19 cellular contexts compared by ENCODE assay signal in genomic region chr22:24190159-24190540, GRCh38. TPM values are rescaled to one million over a fixed set of nuclear protein-coding genes. Genes with fewer than 3 reads are reported as not detected.
DNase-seq lines count a peak whose midpoint lies in the region; ATAC-seq and TF ChIP-seq lines count a peak whose summit lies in the region.
"Had no signal": no experiment of that assay in that cellular context is flagged by ENCODE, and none has a peak within 500 bp of the region (broad histone marks: within the 10 kb centered on the region; RNA-seq: fewer than 3 reads in every experiment).

No MANE protein-coding gene starts in this region.

- no peak overlapping the region for H3K27ac Mint-ChIP-seq in T-cell
- H3K27ac Mint-ChIP-seq: activated CD8-positive, alpha-beta memory T cell treated with anti-CD3 and anti-CD28 coated beads, Interleukin-2, amount 10 ng/mL, durations not matched to agents 7 days and 5 days; effector memory CD8-positive, alpha-beta T cell; mesothelial cell of epicardium; stimulated activated naive CD8-positive, alpha-beta T cell treated with anti-CD3 and anti-CD28 coated beads, Interleukin-15, Interleukin-2, amounts not matched to agents 100 ng/mL and 50 ng/mL, for 24 hours had no signal

- no peaks in the 10 kb centered on the region for H3K36me3 Mint-ChIP-seq in T-cell
- H3K36me3 Mint-ChIP-seq: activated CD8-positive, alpha-beta memory T cell treated with anti-CD3 and anti-CD28 coated beads, Interleukin-2, amount 10 ng/mL, durations not matched to agents 7 days and 5 days; mesothelial cell of epicardium; neural progenitor cell had no signal

- H3K23ac ChIP-seq in trophoblast cell (ENCODE audit: low read length) = no peak overlapping the region

- H2BK5ac ChIP-seq in trophoblast cell (ENCODE audit: low read depth, low read length, poor library complexity) = peak overlapping the region; percentile 58

- H3K14ac ChIP-seq in trophoblast cell (ENCODE audit: low read length) = peak overlapping the region; percentile 82

- H2AFZ ChIP-seq in PC-9 = no peak overlapping the region
- no peak overlapping the region for H2AFZ ChIP-seq in trophoblast cell (ENCODE audit: insufficient read depth, low read length, poor library complexity)

- CTCF ChIA-PET in PC-9 (lab: Charles Lee) (interaction anchor here (1.1 to 1.5 kb wide), 2 partner anchors 9 to 57 kb away, joined by 3 to 11 read pairs; partner anchors contain the start of gene SUSD2), T-cell (lab: Charles Lee) (interaction anchor here in 1 of 2 donors (1.2 kb wide), 1 partner anchor 41 kb away, joined by 3 read pairs; no protein-coding TSS in a partner anchor)

- intact Hi-C loops in PC-9 (cut with micrococcal nuclease; ENCODE audit: unreplicated experiment) = no loop called here
- intact Hi-C loops in heart right ventricle (cut with DNase I) = loop anchor here in 3 of 10 donors (1.0 to 5.0 kb wide), 2 partner anchors 57 kb away; partner anchors contain the start of gene GGT5 (in 2 of the 3)
- intact Hi-C loops in aorta (cut with DNase I) = loop anchor here in 1 of 2 donors (2.0 kb wide), 1 partner anchor 57 kb away; no protein-coding TSS in a partner anchor

- 87 to 88% methylated on average over 14 of the region's 14 CpGs for WGBS in heart right ventricle, 2 donors
- whole genome bisulfite sequencing in trophoblast cell (ENCODE audit: extremely low coverage, insufficient coverage, insufficient read length) = no CpG with 5 or more reads among the region's 14 CpGs
- 87 to 89% methylated on average over 14 of the region's 14 CpGs for WGBS in aorta, 2 donors

- H2BK12ac ChIP-seq in trophoblast cell (ENCODE audit: low read length) = peak overlapping the region; percentile 91

- H3K79me2 ChIP-seq in PC-9 (ENCODE audit: low read depth) (no peaks in the 10 kb centered on the region), trophoblast cell (ENCODE audit: control insufficient read depth, insufficient read depth, low read length, poor library complexity) (no peaks in the 10 kb centered on the region)

- no peaks in the 10 kb centered on the region for H3F3A ChIP-seq in PC-9 (ENCODE audit: insufficient read depth, low read depth)

- H3K4me3 ChIP-seq in PC-9 = no peak overlapping the region
- no peak overlapping the region for H3K4me3 ChIP-seq in heart right ventricle
- no peak overlapping the region for H3K4me3 ChIP-seq in trophoblast cell (ENCODE audit: low read depth, low read length)
- no peak overlapping the region for H3K4me3 ChIP-seq in aorta (ENCODE audit: low read length in 2 of 2)
- H3K4me3 ChIP-seq: neural progenitor cell had no signal

- H3K9ac ChIP-seq in trophoblast cell (ENCODE audit: low read length) = no peak overlapping the region
- H3K9ac ChIP-seq: neural progenitor cell had no signal

- H3K4me1 ChIP-seq in PC-9 (replicated peaks; ENCODE audit: insufficient read depth) (peaks cover 16% of the 10 kb centered on the region), heart right ventricle (peaks cover 0 to 17% (median 12%) of the 10 kb centered on the region in 9 donors), trophoblast cell (ENCODE audit: control insufficient read depth in 1 of 2, insufficient read depth in 2 of 2, low read length in 2 of 2) (peaks cover 16 to 20% of the 10 kb centered on the region in 2 experiments), aorta (ENCODE audit: control insufficient read depth in 1 of 2, insufficient read depth in 2 of 2, low read length in 2 of 2) (no peaks in the 10 kb centered on the region)
- H3K4me1 ChIP-seq: neural progenitor cell had no signal

- H3K27ac ChIP-seq in C4-2B (peak overlapping the region; percentile 16; the same call in 1 of the 2 replicates), PC-9 (no peak overlapping the region), heart right ventricle (peak overlapping the region in 2 of 10 donors; percentile 7 to 36), trophoblast cell (ENCODE audit: low read depth, low read length) (no peak overlapping the region), aorta (ENCODE audit: low read depth in 1 of 2, low read length in 2 of 2) (no peak overlapping the region)
- H3K27ac ChIP-seq: neural progenitor cell had no signal

- H2AK5ac ChIP-seq in trophoblast cell (ENCODE audit: low read length) = peak overlapping the region; percentile 98

- no peaks in the 10 kb centered on the region for H3K9me3 Mint-ChIP-seq in T-cell
- H3K9me3 Mint-ChIP-seq: activated T-helper 2 cell treated with anti-CD3 and anti-CD28 coated beads, Interferon-gamma antibody, Interleukin-2, Interleukin-4, amounts not matched to agents 10 μg/mL and 5 μg/mL and 100 μg/mL, durations not matched to agents 14 hours and 24 hours and 36 hours; effector memory CD8-positive, alpha-beta T cell; mesothelial cell of epicardium; neural progenitor cell; stimulated activated naive CD8-positive, alpha-beta T cell treated with anti-CD3 and anti-CD28 coated beads, Interleukin-15, Interleukin-2, amounts not matched to agents 100 ng/mL and 50 ng/mL, for 24 hours had no signal

- H3K4me3 Mint-ChIP-seq in T-cell = no peak overlapping the region
- H3K4me3 Mint-ChIP-seq: activated CD8-positive, alpha-beta memory T cell treated with anti-CD3 and anti-CD28 coated beads, Interleukin-2, amount 10 ng/mL, durations not matched to agents 7 days and 5 days; effector memory CD8-positive, alpha-beta T cell; mesothelial cell of epicardium; stimulated activated naive CD8-positive, alpha-beta T cell treated with anti-CD3 and anti-CD28 coated beads, Interleukin-15, Interleukin-2, amounts not matched to agents 100 ng/mL and 50 ng/mL, for 24 hours had no signal

- no peaks in the 10 kb centered on the region for H3K27me3 ChIP-seq in PC-9 (ENCODE audit: insufficient read depth, low read depth)
- no peaks in the 10 kb centered on the region for H3K27me3 ChIP-seq in heart right ventricle
- H3K27me3 ChIP-seq in trophoblast cell (ENCODE audit: insufficient read depth, low read length) = no peaks in the 10 kb centered on the region
- H3K27me3 ChIP-seq in aorta (ENCODE audit: control insufficient read depth in 1 of 2, insufficient read depth in 2 of 2, low read length in 1 of 2) = no peaks in the 10 kb centered on the region
- H3K27me3 ChIP-seq: neural progenitor cell had no signal

- H3K9me2 ChIP-seq in PC-9 (ENCODE audit: insufficient read depth) = no peaks in the 10 kb centered on the region

- peak overlapping the region; percentile 7 for H3K4ac ChIP-seq in trophoblast cell (ENCODE audit: low read depth, low read length)

- H4K20me1 ChIP-seq in PC-9 (ENCODE audit: insufficient read depth) = no peaks in the 10 kb centered on the region

- ATAC-seq in heart right ventricle = peak in 6 of 8 donors; percentile 1 to 27 (median 19)
- ATAC-seq in T-cell (replicated peaks in 1 of 4) = no peak
- no peak for ATAC-seq in aorta (ENCODE audit: low FRiP score)
- ATAC-seq in GM19023 (IDR thresholded peaks at IDR 0.05; ENCODE audit: unreplicated experiment) = no peak
- no peak for ATAC-seq in HG03045 (IDR thresholded peaks at IDR 0.05; ENCODE audit: unreplicated experiment)

- peaks cover 0 to 4% (median 0%) of the 10 kb centered on the region in 3 donors for H3K4me1 Mint-ChIP-seq in T-cell
- H3K4me1 Mint-ChIP-seq: activated CD8-positive, alpha-beta memory T cell treated with anti-CD3 and anti-CD28 coated beads, Interleukin-2, amount 10 ng/mL, durations not matched to agents 7 days and 5 days had no signal

- TF ChIP-seq CTCF in C4-2B (conservative IDR thresholded peaks at IDR 0.05) = no peak
- no peak for TF ChIP-seq CTCF in PC-9 (conservative IDR thresholded peaks at IDR 0.05)
- no peak for TF ChIP-seq CTCF in heart right ventricle (IDR thresholded peaks at IDR 0.05)

- H4K91ac ChIP-seq in trophoblast cell (ENCODE audit: low read depth, low read length) = peak overlapping the region; percentile 93

- H3K9me3 ChIP-seq in PC-9 (ENCODE audit: insufficient read depth, low read depth) (no peaks in the 10 kb centered on the region), heart right ventricle (no peaks in the 10 kb centered on the region), trophoblast cell (ENCODE audit: insufficient read depth, low read depth, low read length) (peaks cover 1% of the 10 kb centered on the region), aorta (ENCODE audit: control insufficient read depth, low read length) (no peaks in the 10 kb centered on the region)

- POLR2A ChIA-PET in PC-9 (lab: Charles Lee; ENCODE audit: unreplicated experiment) = no interaction called here
- POLR2A ChIA-PET in T-cell (lab: Charles Lee) = no interaction called here

- peak overlapping the region; percentile 79 for H2BK120ac ChIP-seq in trophoblast cell (ENCODE audit: insufficient read depth, low read length, poor library complexity)

- BruUV-seq in PC-9 (replicated peaks; lab: Mats Ljungman, UMichigan) = no TSS peak

- peak overlapping the region; percentile 64 for H4K8ac ChIP-seq in trophoblast cell (ENCODE audit: low read depth, low read length)

- no peaks in the 10 kb centered on the region for H3K27me3 Mint-ChIP-seq in T-cell
- H3K27me3 Mint-ChIP-seq: activated CD8-positive, alpha-beta memory T cell treated with anti-CD3 and anti-CD28 coated beads, Interleukin-2, amount 10 ng/mL, durations not matched to agents 7 days and 5 days; stimulated activated naive CD8-positive, alpha-beta T cell treated with anti-CD3 and anti-CD28 coated beads, Interleukin-15, Interleukin-2, amounts not matched to agents 100 ng/mL and 50 ng/mL, for 24 hours had no signal

- H3K4me2 ChIP-seq in PC-9 = peak overlapping the region; percentile 65; the same call in 1 of the 2 replicates
- H3K4me2 ChIP-seq in trophoblast cell (ENCODE audit: low read length) = no peak overlapping the region
- H3K4me2 ChIP-seq: neural progenitor cell had no signal

- DNase-seq in PC-9 (no peak), heart right ventricle (no peak), trophoblast cell (no peak), T-cell (no peak), aorta (no peak)
- DNase-seq: amniotic stem cell; NCI-H345; NK-92 treated with Interleukin-12 subunit alpha and Interleukin-12 subunit beta, amount 100 ng/mL, for 24 hours had no signal

- H3K36me3 ChIP-seq in PC-9 (ENCODE audit: low read depth) = no peaks in the 10 kb centered on the region
- peaks cover 0 to 9% (median 0%) of the 10 kb centered on the region in 9 donors for H3K36me3 ChIP-seq in heart right ventricle
- peaks cover 2 to 6% of the 10 kb centered on the region in 2 experiments for H3K36me3 ChIP-seq in trophoblast cell (ENCODE audit: control insufficient read depth in 1 of 2, insufficient read depth in 2 of 2, low read length in 2 of 2)
- H3K36me3 ChIP-seq in aorta (ENCODE audit: control insufficient read depth in 1 of 2, insufficient read depth in 2 of 2, low read length in 1 of 2) = no peaks in the 10 kb centered on the region
- H3K36me3 ChIP-seq: neural progenitor cell had no signal

- H4K12ac ChIP-seq in trophoblast cell (ENCODE audit: low read depth, low read length) = peak overlapping the region; percentile 1

- peak overlapping the region; percentile 12 for H3K18ac ChIP-seq in trophoblast cell (ENCODE audit: low read length)

- peaks cover 18% of the 10 kb centered on the region for H3K79me1 ChIP-seq in trophoblast cell (ENCODE audit: low read length)

RNA-seq across cellular contexts. Expression of gene SUSD2, which starts 8.9 kb away (rescaled TPM):
- 5.5 and 5.7 TPM in 2 replicates for total RNA-seq in PC-9 (2021)
- total RNA-seq in heart right ventricle = 1 to 10 TPM in 6 of 10 donors, under 1 TPM in 4; 0.57 to 6.7 (median 1.5) TPM
- 1 to 10 TPM; 5.4 to 6.5 TPM for polyA plus RNA-seq in heart right ventricle
- polyA plus RNA-seq in trophoblast cell (2013) = 36.0 and 40.8 TPM in 2 replicates
- 1 to 10 TPM; 1.3 to 2.3 (median 1.6) TPM for total RNA-seq in T-cell
- total RNA-seq in aorta = 10 to 100 TPM; 11.2 to 15.0 TPM
- 10 to 100 TPM in 1 of 2 donors, 1 to 10 TPM in 1; 7.1 to 79.5 TPM for polyA plus RNA-seq in aorta

RNA-seq across cellular contexts. Expression of gene GGT5, which starts 54.7 kb away (rescaled TPM):
- not detected in 2 replicates for total RNA-seq in PC-9 (2021)
- 10 to 100 TPM in 4 of 10 donors, 1 to 10 TPM in 6; 4.3 to 32.7 (median 8.5) TPM for total RNA-seq in heart right ventricle
- 10 to 100 TPM; 66.5 to 67.4 TPM for polyA plus RNA-seq in heart right ventricle
- polyA plus RNA-seq in trophoblast cell (2013) = 8.2 and 9.1 TPM in 2 replicates
- under 1 TPM in 1 of 5 donors, not detected in 4; 0.63 TPM for total RNA-seq in T-cell
- 10 to 100 TPM; 50.8 to 61.6 TPM for total RNA-seq in aorta
- 100 to 1,000 TPM in 1 of 2 donors, 10 to 100 TPM in 1; 52.3 to 434 TPM for polyA plus RNA-seq in aorta
- total RNA-seq: Daoy, H7 had no signal

Comparison
In these comparisons a context has a peak if more than half of its experiments do, and no peak if none do; other contexts are left out.
1. ATAC-seq: peak in heart right ventricle (6 of 8); none in T-cell (0 of 4), aorta (single experiment), GM19023 (single experiment) and HG03045 (single experiment).